Comparison of ENCODE assay signal across 14 cellular contexts in genomic region chr11:123480290-123480815, GRCh38. TPM values are rescaled to one million over a fixed set of nuclear protein-coding genes. Genes with fewer than 3 reads are reported as not detected.
DNase-seq lines count a peak whose midpoint lies in the region; ATAC-seq, FAIRE-seq and TF ChIP-seq lines count a peak whose summit lies in the region.
"Had no signal": no experiment of that assay in that cellular context is flagged by ENCODE, and none has a peak within 500 bp of the region (broad histone marks: within the 10 kb centered on the region; RNA-seq: fewer than 3 reads in every experiment).

No MANE protein-coding gene starts in this region.

- in situ Hi-C loops in GM12878 (cut with MboI): no loop called here

- RAD21 ChIA-PET in GM12878 (lab: Charles Lee; ENCODE audit: unreplicated experiment): interaction anchor here (0.6 to 8.0 kb wide), 11 partner anchors 13 to 423 kb away, joined by 3 to 212 read pairs (median 6); no protein-coding TSS in a partner anchor

- SMC1A ChIA-PET in GM12878 (lab: Charles Lee; ENCODE audit: uncharacterized antibody, unreplicated experiment): interaction anchor here (0.8 to 10.0 kb wide), 14 partner anchors 14 to 426 kb away, joined by 3 to 244 read pairs (median 9); partner anchors contain the start of gene GRAMD1B

- intact Hi-C loops in GM12878 (cut with micrococcal nuclease; ENCODE audit: unreplicated experiment): no loop called here

- TF ChIP-seq CTCF in GM12865 (IDR thresholded peaks at IDR 0.05; ENCODE audit: insufficient read depth, low read depth, low read length, missing control alignments) (no peak), GM12878 (IDR thresholded peaks at IDR 0.05 in 2 of 3, conservative IDR thresholded peaks at IDR 0.05 in 1 of 3; ENCODE audit: control insufficient read depth in 2 of 3, extremely low read depth in 1 of 3, insufficient read depth in 1 of 3, low read depth in 3 of 3, low read length in 3 of 3) (no peak), omental fat pad (IDR thresholded peaks at IDR 0.05) (no peak)

- BruUV-seq in GM12878 (replicated peaks; lab: Mats Ljungman, UMichigan): no TSS peak

- TF ChIP-seq POLR2A in GM12878 (IDR thresholded peaks at IDR 0.05; ENCODE audit: low read depth, low read length) (no peak), GM12892 (IDR thresholded peaks at IDR 0.05; ENCODE audit: low read depth, low read length) (no peak)

- H4K20me1 ChIP-seq in GM12878 (ENCODE audit: control insufficient read depth, insufficient read depth): no peaks in the 10 kb centered on the region

- H3K27ac ChIP-seq in HUES48 (ENCODE audit: low read depth, low read length) (peak overlapping the region; percentile 61), GM12878 (ENCODE audit: control insufficient read depth, insufficient read depth) (peak overlapping the region; percentile 49)
- H3K27ac ChIP-seq: thoracic aorta had no signal

- CTCF ChIA-PET in GM12878 (lab: Yijun Ruan, JAX): interaction anchor here (0.7 to 9.3 kb wide), 15 partner anchors 16 to 370 kb away, joined by 3 to 349 read pairs (median 7); no protein-coding TSS in a partner anchor

- 3% methylated on average over 4 of the region's 4 CpGs for WGBS in GM12878 (ENCODE audit: insufficient coverage, insufficient replicate concordance, low lambda C conversion rate, missing lambda C conversion rate)

- H3K9me3 ChIP-seq in HUES48 (ENCODE audit: control insufficient read depth, insufficient read depth, low read length) (no peaks in the 10 kb centered on the region), GM12878 (replicated peaks; ENCODE audit: control insufficient read depth, insufficient read depth, low read length) (no peaks in the 10 kb centered on the region)
- H3K9me3 ChIP-seq: thoracic aorta had no signal

- no peak for TF ChIP-seq RAD21 in GM12878 (IDR thresholded peaks at IDR 0.05; ENCODE audit: insufficient read depth, low read depth, low read length)

- no peak overlapping the region for H3K9ac ChIP-seq in HUES48 (ENCODE audit: low read depth, low read length)
- H3K9ac ChIP-seq in GM12878 (ENCODE audit: control insufficient read depth, insufficient read depth, low read length): no peak overlapping the region; the same call in 1 of the 2 replicates

- H3K4me3 ChIP-seq in GM12865 (ENCODE audit: low read depth, low read length) (no peak overlapping the region), HUES48 (ENCODE audit: low read depth, low read length) (no peak overlapping the region), GM12878 (no peak overlapping the region)
- H3K4me3 ChIP-seq: thoracic aorta had no signal

- peak; percentile 58 for DNase-seq in GM12865 (ENCODE audit: low read depth)
- no peak for DNase-seq in GM12878 (ENCODE audit: low read depth, low spot score)
- DNase-seq in A172 (ENCODE audit: low spot score): no peak
- DNase-seq in medulla oblongata (ENCODE audit: extremely low spot score): no peak
- no peak for DNase-seq in omental fat pad (ENCODE audit: low spot score)
- no peak for DNase-seq in GM12892 (ENCODE audit: insufficient read length)
- DNase-seq: activated CD4-positive, CD25-positive, alpha-beta regulatory T cell; CD4-positive, alpha-beta T cell; PC-3; stimulated activated CD4-positive, alpha-beta T cell treated with anti-CD3 and anti-CD28 coated beads, Interleukin-1b, Interleukin-23, amount 100 ng/mL, for 48 hours had no signal

- H3K36me3 ChIP-seq in HUES48 (ENCODE audit: control insufficient read depth, insufficient read depth, low read length): peaks cover 3% of the 10 kb centered on the region; the same call in 1 of the 2 replicates
- peaks cover 0 to 2% of the 10 kb centered on the region in 2 experiments; a peak in 2 of 4 replicates for H3K36me3 ChIP-seq in GM12878 (ENCODE audit: control insufficient read depth in 2 of 2, insufficient read depth in 2 of 2, low read length in 1 of 2)
- H3K36me3 ChIP-seq: thoracic aorta had no signal

- no peaks in the 10 kb centered on the region for H3K27me3 ChIP-seq in HUES48 (ENCODE audit: control insufficient read depth, insufficient read depth, low read length)
- H3K27me3 ChIP-seq in GM12878 (replicated peaks in 1 of 2; ENCODE audit: control insufficient read depth in 2 of 2, insufficient read depth in 2 of 2, low read length in 1 of 2): no peaks in the 10 kb centered on the region

- peak; percentile 35 for ATAC-seq in GM21619 (IDR thresholded peaks at IDR 0.05; ENCODE audit: unreplicated experiment)
- peak; percentile 60 for ATAC-seq in GM12878
- ATAC-seq in omental fat pad (ENCODE audit: low FRiP score): no peak
- ATAC-seq: PC-3 had no signal

- FAIRE-seq in GM12878 (lab: Jason Lieb, UNC) (no peak), GM12892 (lab: Jason Lieb, UNC) (no peak)
- FAIRE-seq: endothelial cell of umbilical vein had no signal

- H3K4me1 ChIP-seq in HUES48 (ENCODE audit: control insufficient read depth, insufficient read depth, low read length): peaks cover 15% of the 10 kb centered on the region
- H3K4me1 ChIP-seq in GM12878 (ENCODE audit: control insufficient read depth, insufficient read depth, low read length): peaks cover 66% of the 10 kb centered on the region

- H3K79me2 ChIP-seq in GM12878 (ENCODE audit: control insufficient read depth, insufficient read depth, low read length): no peaks in the 10 kb centered on the region; the same call in 1 of the 2 replicates

- POLR2A ChIA-PET in GM12878 (lab: Charles Lee): interaction anchor here (3.4 kb wide), 1 partner anchor 73 kb away, joined by 24 read pairs; no protein-coding TSS in a partner anchor

- no peak overlapping the region for H2AFZ ChIP-seq in GM12878 (ENCODE audit: control insufficient read depth, low read depth, low read length)

- peak overlapping the region; percentile 57 for H3K4me2 ChIP-seq in GM12878 (ENCODE audit: control insufficient read depth, insufficient read depth)

- no peak for TF ChIP-seq EP300 in GM12878 (IDR thresholded peaks at IDR 0.05; ENCODE audit: borderline replicate concordance in 1 of 2, control insufficient read depth in 1 of 2, low read depth in 2 of 2, low read length in 2 of 2)

TF ChIP-seq in GM12878, 131 proteins besides CTCF, POLR2A, EP300 and RAD21 (continues in another document):
- TF ChIP-seq RELA (IDR thresholded peaks at IDR 0.05; ENCODE audit: borderline replicate concordance, partially characterized antibody): no peak
- TF ChIP-seq EGR1 (IDR thresholded peaks at IDR 0.05; ENCODE audit: borderline replicate concordance in 1 of 2, low read depth in 2 of 2, low read length in 2 of 2): peak in 1 of 2 experiments; percentile 66; a peak in 2 of 3 replicates
- TF ChIP-seq NR2F1 (conservative IDR thresholded peaks at IDR 0.05): peak; percentile 57; the same call in 1 of the 2 replicates
- TF ChIP-seq, protein P1, sequence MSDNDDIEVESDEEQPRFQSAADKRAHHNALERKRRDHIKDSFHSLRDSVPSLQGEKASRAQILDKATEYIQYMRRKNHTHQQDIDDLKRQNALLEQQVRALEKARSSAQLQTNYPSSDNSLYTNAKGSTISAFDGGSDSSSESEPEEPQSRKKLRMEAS (IDR thresholded peaks at IDR 0.05; ENCODE audit: low read depth, low read length): no peak
- TF ChIP-seq NRF1 (conservative IDR thresholded peaks at IDR 0.05; ENCODE audit: low read depth, low read length): no peak
- TF ChIP-seq LARP7 (IDR thresholded peaks at IDR 0.05): no peak
- peak; percentile 51 to 53; a peak in 2 of 4 replicates for TF ChIP-seq IKZF2 (IDR thresholded peaks at IDR 0.05)
- TF ChIP-seq ATF2 (IDR thresholded peaks at IDR 0.05; ENCODE audit: low read length): no peak
- 0 out of 2 replicates have a peak, but pooled peaks have one; percentile 55 for TF ChIP-seq MTA2 (IDR thresholded peaks at IDR 0.05; ENCODE audit: low read depth)
- TF ChIP-seq FOXM1 (IDR thresholded peaks at IDR 0.05; ENCODE audit: low read depth, low read length): peak; percentile 65; the same call in 1 of the 2 replicates

RNA-seq across cellular contexts. Expression of gene GRAMD1B, which starts 50.3 kb away (rescaled TPM):
- total RNA-seq in GM12878 (2013; cell fraction: nucleolus; rRNA removed): 194 and 207 TPM in 2 replicates
- total RNA-seq in GM12878 (2014; rRNA removed) (26.4 and 29.9 TPM in 2 replicates), GM12878 (2014; rRNA removed; fragmentation: Illumina TruSeq; extraction: Trizol) (24.4 and 27.5 TPM in 2 replicates), GM12878 (2021) (49.1 and 52.1 TPM in 2 replicates), omental fat pad (1 to 10 TPM; 2.1 to 8.5 (median 7.0) TPM)
- 6.3 TPM for polyA plus RNA-seq in GM12878 (2011; ENCODE audit: low read depth)
- polyA plus RNA-seq in GM12878 (2011; rRNA removed) (25.3 and 32.3 TPM in 2 replicates), GM12878 (2014; fragmentation: Illumina TruSeq; extraction: Trizol) (25.7 and 28.2 TPM in 2 replicates), GM12878 (2014; fragmentation: Nextera tagmentation; extraction: Ambion mirVana) (1 to 10 TPM; 1.9 to 3.5 TPM), GM12878 (2014; rRNA removed) (35.7 and 37.5 TPM in 2 replicates), GM12878 (2016; fragmentation: Nextera tagmentation; extraction: Ambion mirVana) (10 to 100 TPM; 12.6 to 13.3 TPM)
- 30.8 and 36.7 TPM in 2 replicates for polyA plus RNA-seq in GM12878 (2011; cell fraction: cytosol; rRNA removed)
- polyA plus RNA-seq in GM12878 (2011; cell fraction: nucleus; rRNA removed): 84.2 and 87.2 TPM in 2 replicates
- polyA plus RNA-seq in GM12878 (2012): 11.4 and 11.5 TPM in 2 replicates
- polyA minus RNA-seq in GM12878 (2011; rRNA and poly(A)+ RNA removed): 46.2 and 52.8 TPM in 2 replicates
- polyA minus RNA-seq in GM12878 (2011; cell fraction: cytosol; rRNA and poly(A)+ RNA removed): 19.5 and 22.4 TPM in 2 replicates
- 33.9 and 57.1 TPM in 2 replicates for polyA minus RNA-seq in GM12878 (2011; cell fraction: nucleus; rRNA and poly(A)+ RNA removed)
- total RNA-seq in A172 (2014; rRNA removed; shearing (Covaris generic)): 4.6 and 6.5 TPM in 2 replicates
- polyA plus RNA-seq in GM12892 (2012; ENCODE audit: missing spikeins): 15.5 TPM
